2 cellular contexts compared by ENCODE assay signal in the genomic region with DNA sequence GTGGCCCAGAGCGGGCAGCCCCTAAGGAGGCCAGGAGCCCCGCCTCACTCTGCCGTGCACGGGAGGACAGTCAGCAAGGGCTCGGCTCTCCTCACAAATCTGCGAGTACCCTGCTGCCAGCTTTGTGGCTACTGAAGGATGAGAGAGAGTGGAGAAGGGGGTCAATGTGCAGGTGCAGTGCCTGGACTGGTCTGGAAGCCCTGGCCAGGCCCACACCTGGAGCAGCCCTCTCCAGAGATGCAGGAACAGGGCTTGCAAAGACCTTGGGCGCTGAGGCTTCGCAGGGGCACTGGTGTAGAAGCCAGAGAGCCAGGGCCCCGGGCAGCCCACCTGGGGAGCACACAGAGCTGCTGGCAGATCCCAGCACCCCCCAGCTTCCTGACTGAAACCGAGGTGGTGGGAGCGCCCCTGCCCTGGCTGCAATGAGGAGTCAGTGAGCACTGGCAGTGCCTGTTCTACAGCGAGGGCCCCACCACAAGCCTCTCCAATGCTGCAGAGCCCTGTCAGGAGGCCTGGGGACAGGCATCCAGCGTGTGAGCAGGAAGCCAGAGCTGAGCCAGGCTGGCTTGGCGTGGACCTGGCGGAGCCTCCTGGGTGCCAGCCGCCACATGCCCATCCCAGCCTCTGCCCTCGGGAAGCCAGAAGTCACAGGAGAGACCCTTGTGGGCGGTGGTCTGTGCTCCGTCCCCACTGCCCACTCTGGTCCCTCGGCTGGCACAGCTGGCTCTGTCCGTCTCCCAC.
TF ChIP-seq lines count a peak whose summit lies in the region.

No MANE protein-coding gene starts in this region.

TF ChIP-seq in WTC11, 78 proteins besides CTCF, POLR2A, EP300 and RAD21 (continued from another document):
- no peak for TF ChIP-seq CBFB (CRISPR knock-in tag; IDR thresholded peaks at IDR 0.05; ENCODE audit: low read depth)
TF ChIP-seq in WTC11: peak in this region for 0.

TF ChIP-seq in HepG2, 621 proteins besides CTCF, POLR2A, EP300 and RAD21 (continued from another document):
- TF ChIP-seq RBFOX2 (IDR thresholded peaks at IDR 0.05; ENCODE audit: low read depth, low read length) = peak; percentile 48; the same call in 1 of the 2 replicates
- TF ChIP-seq ZFYVE20 (CRISPR knock-in tag; IDR thresholded peaks at IDR 0.05; ENCODE audit: borderline replicate concordance, low read depth) = no peak
- no peak for TF ChIP-seq WIZ (CRISPR knock-in tag; IDR thresholded peaks at IDR 0.05)
- TF ChIP-seq SRSF1 (optimal IDR thresholded peaks at IDR 0.05; ENCODE audit: low read depth, low read length) = no peak
- no peak for TF ChIP-seq XRCC5 (optimal IDR thresholded peaks at IDR 0.05; ENCODE audit: low read length)
- no peak for TF ChIP-seq NFIC (IDR thresholded peaks at IDR 0.05; ENCODE audit: low read length)
- TF ChIP-seq CENPT (CRISPR knock-in tag; IDR thresholded peaks at IDR 0.05; ENCODE audit: low read depth) = no peak
- TF ChIP-seq, protein P1, sequence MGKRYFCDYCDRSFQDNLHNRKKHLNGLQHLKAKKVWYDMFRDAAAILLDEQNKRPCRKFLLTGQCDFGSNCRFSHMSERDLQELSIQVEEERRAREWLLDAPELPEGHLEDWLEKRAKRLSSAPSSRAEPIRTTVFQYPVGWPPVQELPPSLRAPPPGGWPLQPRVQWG (CRISPR knock-in tag; IDR thresholded peaks at IDR 0.05; ENCODE audit: borderline replicate concordance, low read depth) = no peak
- TF ChIP-seq TRIM24 (CRISPR knock-in tag; IDR thresholded peaks at IDR 0.05) = no peak
- TF ChIP-seq ZKSCAN5 (CRISPR knock-in tag; IDR thresholded peaks at IDR 0.05) = no peak
- TF ChIP-seq AGO2 (optimal IDR thresholded peaks at IDR 0.05; ENCODE audit: low read depth, low read length) = peak; percentile 82
- TF ChIP-seq, protein P2, sequence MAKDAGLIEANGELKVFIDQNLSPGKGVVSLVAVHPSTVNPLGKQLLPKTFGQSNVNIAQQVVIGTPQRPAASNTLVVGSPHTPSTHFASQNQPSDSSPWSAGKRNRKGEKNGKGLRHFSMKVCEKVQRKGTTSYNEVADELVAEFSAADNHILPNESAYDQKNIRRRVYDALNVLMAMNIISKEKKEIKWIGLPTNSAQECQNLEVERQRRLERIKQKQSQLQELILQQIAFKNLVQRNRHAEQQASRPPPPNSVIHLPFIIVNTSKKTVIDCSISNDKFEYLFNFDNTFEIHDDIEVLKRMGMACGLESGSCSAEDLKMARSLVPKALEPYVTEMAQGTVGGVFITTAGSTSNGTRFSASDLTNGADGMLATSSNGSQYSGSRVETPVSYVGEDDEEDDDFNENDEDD (CRISPR knock-in tag; IDR thresholded peaks at IDR 0.05; ENCODE audit: borderline replicate concordance) = no peak
- no peak for TF ChIP-seq ZSCAN30 (CRISPR knock-in tag; IDR thresholded peaks at IDR 0.05)
- TF ChIP-seq, protein P3, sequence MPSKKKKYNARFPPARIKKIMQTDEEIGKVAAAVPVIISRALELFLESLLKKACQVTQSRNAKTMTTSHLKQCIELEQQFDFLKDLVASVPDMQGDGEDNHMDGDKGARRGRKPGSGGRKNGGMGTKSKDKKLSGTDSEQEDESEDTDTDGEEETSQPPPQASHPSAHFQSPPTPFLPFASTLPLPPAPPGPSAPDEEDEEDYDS (CRISPR knock-in tag; IDR thresholded peaks at IDR 0.05) = no peak
- no peak for TF ChIP-seq ADNP (CRISPR knock-in tag; IDR thresholded peaks at IDR 0.05)
- TF ChIP-seq JARID2 (CRISPR knock-in tag; IDR thresholded peaks at IDR 0.05; ENCODE audit: insufficient replicate concordance) = no peak
- TF ChIP-seq HNRNPL (IDR thresholded peaks at IDR 0.05; ENCODE audit: low read depth, low read length) = peak; percentile 3; the same call in 1 of the 2 replicates
- no peak for TF ChIP-seq ZNF772 (CRISPR knock-in tag; IDR thresholded peaks at IDR 0.05)
- no peak for TF ChIP-seq ZNF850 (CRISPR knock-in tag; conservative IDR thresholded peaks at IDR 0.05)
